Comparison of ENCODE assay signal across 8 cellular contexts in genomic region chr3:115146418-115147328, GRCh38. TPM values are rescaled to one million over a fixed set of nuclear protein-coding genes. Genes with fewer than 3 reads are reported as not detected.
DNase-seq lines count a peak whose midpoint lies in the region; TF ChIP-seq lines count a peak whose summit lies in the region.

TSS of gene ZBTB20 (minus strand) at chr3:115147288.

- peaks cover 10% of the 10 kb centered on the region for H3K27me3 Mint-ChIP-seq in brain

- no peaks in the 10 kb centered on the region for H3K9me3 ChIP-seq in iPS-18c (ENCODE audit: control insufficient read depth, insufficient read depth, low read length)

- H3K4me3 Mint-ChIP-seq in brain, result peak within 1 kb of the TSS; percentile 91 to 98 (median 96)

- peaks cover 7% of the 10 kb centered on the region for H3K36me3 Mint-ChIP-seq in brain

- peak within 1 kb of the TSS; percentile 75 for H3K4me3 ChIP-seq in HFF-Myc (replicated peaks; ENCODE audit: low read depth, low read length)
- peak within 1 kb of the TSS; percentile 75 for H3K4me3 ChIP-seq in iPS-18c (ENCODE audit: insufficient read depth, low read depth, low read length)
- H3K4me3 ChIP-seq in skin epidermis, result peak within 1 kb of the TSS; percentile 62 to 95 (median 79)

- TF ChIP-seq CTCF in GM10266 (IDR thresholded peaks at IDR 0.05; ENCODE audit: control insufficient read depth, insufficient read depth, low read depth, missing control alignments) (no peak), HFF-Myc (IDR thresholded peaks at IDR 0.05; ENCODE audit: low read depth, low read length, missing control alignments) (no peak), brain (conservative IDR thresholded peaks at IDR 0.05) (no peak)

- DNase-seq in GM10266 (ENCODE audit: extremely low spot score), result peak; percentile 53
- no peak for DNase-seq in HFF-Myc (ENCODE audit: extremely low read depth, low read depth)
- peak; percentile 69 for DNase-seq in NCI-H1092 treated with DMSO at 0.1 percent for 48 hours (lab: John Stamatoyannopoulos, UW)
- DNase-seq in UCSD-AML1 (lab: John Stamatoyannopoulos, UW; ENCODE audit: unreplicated experiment), result peak; percentile 69
- no peak for DNase-seq in NCI-H128 (lab: John Stamatoyannopoulos, UW; ENCODE audit: unreplicated experiment)

- H3K27ac ChIP-seq in skin epidermis, result peak within 1 kb of the TSS; percentile 75 to 98 (median 95)

- peaks cover 38% of the 10 kb centered on the region for H3K4me1 Mint-ChIP-seq in brain

- H3K9me3 Mint-ChIP-seq in brain, result peaks cover 0 to 7% (median 3%) of the 10 kb centered on the region in 5 experiments

- H3K27ac Mint-ChIP-seq in brain, result peak within 1 kb of the TSS; percentile 97 to 99 (median 99)

RNA-seq across cellular contexts. Expression of gene ZBTB20, which starts in this region (rescaled TPM):
- 2.0 TPM for polyA plus RNA-seq in brain (ENCODE audit: insufficient read depth, low read depth, low replicate concordance)

Comparison
In these comparisons a context has a peak if more than half of its experiments do, and no peak if none do; other contexts are left out.
1. DNase-seq: peak in GM10266 (single experiment), NCI-H1092 treated with DMSO at 0.1 percent for 48 hours (single experiment) and UCSD-AML1 (single experiment); none in HFF-Myc (single experiment) and NCI-H128 (single experiment).
2. Peak in every context shown above with its lines, with median percentiles within 50 percentile points of each other: H3K4me3 ChIP-seq.